Comparison of ENCODE assay signal across 24 cellular contexts in genomic region chr2:120954939-120955338, GRCh38.
"Had no signal": no experiment of that assay in that cellular context is flagged by ENCODE, and none has a peak within 500 bp of the region (broad histone marks: within the 10 kb centered on the region; RNA-seq: fewer than 3 reads in every experiment).

No MANE protein-coding gene starts in this region.

- H3K36me3 Mint-ChIP-seq: activated CD4-positive, alpha-beta memory T cell treated with anti-CD3 and anti-CD28 coated beads for 36 hours; activated naive CD4-positive, alpha-beta T cell treated with anti-CD3 and anti-CD28 coated beads, Interleukin-2, amount 50 U/mL, for 24 hours; T-cell had no signal

- H3K9me3 Mint-ChIP-seq: activated CD4-positive, alpha-beta memory T cell treated with anti-CD3 and anti-CD28 coated beads for 36 hours; activated CD4-positive, alpha-beta T cell treated with anti-CD3 and anti-CD28 coated beads, Interleukin-2, amount 10 ng/mL, durations not matched to agents 7 days and 5 days; activated naive CD4-positive, alpha-beta T cell treated with anti-CD3 and anti-CD28 coated beads, Interleukin-2, amount 50 U/mL, for 24 hours; activated T-cell treated with anti-CD3 and anti-CD28 coated beads, Interleukin-2, amount 50 U/mL, for 72 hours; activated T-helper 2 cell treated with anti-CD3 and anti-CD28 coated beads, Interferon-gamma antibody, Interleukin-2, Interleukin-4, amounts not matched to agents 10 μg/mL and 5 μg/mL and 100 μg/mL, durations not matched to agents 14 hours and 24 hours and 36 hours; T-cell had no signal

- H3K4me1 Mint-ChIP-seq: activated naive CD4-positive, alpha-beta T cell treated with anti-CD3 and anti-CD28 coated beads, Interleukin-2, amount 50 U/mL, for 24 hours; T-cell had no signal

- FAIRE-seq: RCC 7860, TTC549 had no signal

- DNase-seq: activated CD4-positive, alpha-beta memory T cell treated with anti-CD3 and anti-CD28 coated beads for 36 hours; activated CD4-positive, alpha-beta T cell treated with anti-CD3 and anti-CD28 coated beads, Interleukin-2, amount 10 ng/mL, durations not matched to agents 7 days and 5 days; activated CD4-positive, CD25-positive, alpha-beta regulatory T cell; activated CD8-positive, alpha-beta memory T cell treated with anti-CD3 and anti-CD28 coated beads for 24 hours; activated gamma-delta T cell treated with Interleukin-2 at 50 U/mL for 16 hours; activated T-cell treated with anti-CD3 and anti-CD28 coated beads for 4 hours; activated T-cell treated with anti-CD3 and anti-CD28 coated beads, Interleukin-2, amount 50 U/mL, for 72 hours; aorta; brain microvascular endothelial cell; NCI-H146; NCI-H187 treated with DMSO at 0.1 percent for 48 hours; NCI-H510A treated with DMSO at 0.1 percent for 48 hours; NCI-H69; SIG-M5; T-cell; T-helper 2 cell; T1000 had no signal

- H3K27me3 Mint-ChIP-seq: activated CD4-positive, alpha-beta memory T cell treated with anti-CD3 and anti-CD28 coated beads for 36 hours; activated CD4-positive, alpha-beta T cell treated with anti-CD3 and anti-CD28 coated beads, Interleukin-2, amount 10 ng/mL, durations not matched to agents 7 days and 5 days; activated naive CD4-positive, alpha-beta T cell treated with anti-CD3 and anti-CD28 coated beads, Interleukin-2, amount 50 U/mL, for 24 hours; T-cell had no signal

- H3K4me3 Mint-ChIP-seq: activated CD4-positive, alpha-beta memory T cell treated with anti-CD3 and anti-CD28 coated beads for 36 hours; activated CD4-positive, alpha-beta T cell treated with anti-CD3 and anti-CD28 coated beads, Interleukin-2, amount 10 ng/mL, durations not matched to agents 7 days and 5 days; activated naive CD4-positive, alpha-beta T cell treated with anti-CD3 and anti-CD28 coated beads, Interleukin-2, amount 50 U/mL, for 24 hours; activated T-cell treated with anti-CD3 and anti-CD28 coated beads, Interleukin-2, amount 50 U/mL, for 72 hours; T-cell had no signal

- ATAC-seq: activated T-cell treated with anti-CD3 and anti-CD28 coated beads, Interleukin-2, amount 50 U/mL, for 72 hours; T-cell had no signal

- H3K27ac ChIP-seq: brain microvascular endothelial cell, cardiac muscle cell, KMS-11, VCaP had no signal

- H3K27ac Mint-ChIP-seq: activated CD4-positive, alpha-beta memory T cell treated with anti-CD3 and anti-CD28 coated beads for 36 hours; activated CD4-positive, alpha-beta T cell treated with anti-CD3 and anti-CD28 coated beads, Interleukin-2, amount 10 ng/mL, durations not matched to agents 7 days and 5 days; activated naive CD4-positive, alpha-beta T cell treated with anti-CD3 and anti-CD28 coated beads, Interleukin-2, amount 50 U/mL, for 24 hours; activated T-cell treated with anti-CD3 and anti-CD28 coated beads, Interleukin-2, amount 50 U/mL, for 72 hours; activated T-helper 2 cell treated with anti-CD3 and anti-CD28 coated beads, Interferon-gamma antibody, Interleukin-2, Interleukin-4, amounts not matched to agents 10 μg/mL and 5 μg/mL and 100 μg/mL, durations not matched to agents 14 hours and 24 hours and 36 hours; T-cell had no signal
